Comparison of ENCODE assay signal across 9 cellular contexts in the genomic region with DNA sequence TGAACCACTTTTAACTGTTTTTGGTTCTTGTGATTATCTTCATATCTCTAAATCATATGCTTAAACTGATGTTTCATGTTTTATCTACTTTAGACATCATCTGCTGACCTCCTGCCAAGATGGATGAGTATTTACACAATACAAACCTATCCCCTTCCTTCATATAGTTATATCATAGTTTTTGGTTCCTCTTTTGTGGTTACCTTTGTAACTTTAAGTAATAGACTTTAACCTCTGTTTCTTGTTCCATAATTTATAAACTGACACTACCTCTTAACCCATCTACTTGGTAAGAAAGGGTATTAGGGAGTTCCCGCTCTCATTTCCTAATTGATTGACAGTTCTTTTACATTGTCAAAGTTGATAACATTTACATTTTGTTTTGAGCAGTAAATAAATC. TPM values are rescaled to one million over a fixed set of nuclear protein-coding genes. Genes with fewer than 3 reads are reported as not detected.
DNase-seq lines count a peak whose midpoint lies in the region; ATAC-seq and TF ChIP-seq lines count a peak whose summit lies in the region.
"Had no signal": no experiment of that assay in that cellular context is flagged by ENCODE, and none has a peak within 500 bp of the region (broad histone marks: within the 10 kb centered on the region; RNA-seq: fewer than 3 reads in every experiment).

No MANE protein-coding gene starts in this region.

- no peak for TF ChIP-seq CTCF in GM10266 (IDR thresholded peaks at IDR 0.05; ENCODE audit: control insufficient read depth, insufficient read depth, low read depth, missing control alignments)
- no peak for TF ChIP-seq CTCF in GM20000 (IDR thresholded peaks at IDR 0.05; ENCODE audit: extremely low read depth, missing control alignments)
- TF ChIP-seq CTCF in OCI-LY1 (IDR thresholded peaks at IDR 0.05; ENCODE audit: low read length): no peak
- TF ChIP-seq CTCF in progenitor cell of endocrine pancreas (IDR thresholded peaks at IDR 0.05; ENCODE audit: unreplicated experiment): no peak
- no peak for TF ChIP-seq CTCF in MCF 10A (IDR thresholded peaks at IDR 0.05; ENCODE audit: unreplicated experiment)

- peak; percentile 37 for DNase-seq in GM10266 (ENCODE audit: extremely low spot score)
- peak; percentile 41 for DNase-seq in GM20000 (ENCODE audit: low spot score)
- DNase-seq in progenitor cell of endocrine pancreas (ENCODE audit: low spot score, unreplicated experiment): no peak
- no peak for DNase-seq in NCI-H2081 treated with DMSO at 0.1 percent for 48 hours (lab: John Stamatoyannopoulos, UW)
- no peak for DNase-seq in MCF 10A (ENCODE audit: unreplicated experiment)
- DNase-seq in activated T-helper 2 cell treated with anti-CD3 and anti-CD28 coated beads, Interferon-gamma antibody, Interleukin-2, Interleukin-4, amounts not matched to agents 10 μg/mL and 5 μg/mL and 100 μg/mL, durations not matched to agents 14 hours and 24 hours and 36 hours (ENCODE audit: low spot score): no peak
- DNase-seq: CD4-positive, CD25-positive, alpha-beta regulatory T cell had no signal

- H3K27ac Mint-ChIP-seq in progenitor cell of endocrine pancreas (no peak overlapping the region), MCF 10A (ENCODE audit: low read depth, unreplicated experiment) (no peak overlapping the region)
- no peak overlapping the region for H3K27ac Mint-ChIP-seq in activated T-helper 2 cell treated with anti-CD3 and anti-CD28 coated beads, Interferon-gamma antibody, Interleukin-2, Interleukin-4, amounts not matched to agents 10 μg/mL and 5 μg/mL and 100 μg/mL, durations not matched to agents 14 hours and 24 hours and 36 hours

- no TSS peak for BruUV-seq in MCF 10A (replicated peaks; lab: Mats Ljungman, UMichigan)

- POLR2A ChIA-PET in MCF 10A (lab: Yijun Ruan, JAX): interaction anchor here (0.6 to 3.4 kb wide), 3 partner anchors 9 to 74 kb away, joined by 4 to 17 read pairs (median 7); a partner anchor contains a TSS

- CTCF ChIA-PET in MCF 10A (lab: Yijun Ruan, JAX): no interaction called here

- no peaks in the 10 kb centered on the region; the same call in 1 of the 2 replicates for H3F3A ChIP-seq in OCI-LY1 (ENCODE audit: insufficient read depth, low read length)

- peaks cover 74% of the 10 kb centered on the region for H3K79me2 ChIP-seq in OCI-LY1 (ENCODE audit: insufficient read depth, low read length)

- no peak overlapping the region for H3K4me3 ChIP-seq in OCI-LY1 (ENCODE audit: low read depth, low read length, poor library complexity, severe bottlenecking)

- H3K36me3 Mint-ChIP-seq in progenitor cell of endocrine pancreas (ENCODE audit: insufficient read depth) (peaks cover 9% of the 10 kb centered on the region), MCF 10A (ENCODE audit: insufficient read depth, unreplicated experiment) (peaks cover 27% of the 10 kb centered on the region)
- H3K36me3 Mint-ChIP-seq in activated T-helper 2 cell treated with anti-CD3 and anti-CD28 coated beads, Interferon-gamma antibody, Interleukin-2, Interleukin-4, amounts not matched to agents 10 μg/mL and 5 μg/mL and 100 μg/mL, durations not matched to agents 14 hours and 24 hours and 36 hours (ENCODE audit: low read depth): peaks cover 53% of the 10 kb centered on the region

- H3K27ac ChIP-seq in OCI-LY1 (ENCODE audit: low read depth, low read length, poor library complexity, severe bottlenecking): peak overlapping the region; percentile 57

- H4K20me1 ChIP-seq in OCI-LY1 (ENCODE audit: insufficient read depth, low read length): 0 out of 2 replicates have a peak, but pooled peaks cover 2% of the 10 kb centered on the region

- peak; percentile 100 for ATAC-seq in HG03066 (IDR thresholded peaks at IDR 0.05; ENCODE audit: low read depth, unreplicated experiment)

- peak overlapping the region; percentile 22; the same call in 1 of the 2 replicates for H3K4me2 ChIP-seq in OCI-LY1 (ENCODE audit: low read length)

- no peaks in the 10 kb centered on the region for H3K27me3 Mint-ChIP-seq in progenitor cell of endocrine pancreas
- no peaks in the 10 kb centered on the region for H3K27me3 Mint-ChIP-seq in MCF 10A (ENCODE audit: insufficient read depth, unreplicated experiment)
- no peaks in the 10 kb centered on the region for H3K27me3 Mint-ChIP-seq in activated T-helper 2 cell treated with anti-CD3 and anti-CD28 coated beads, Interferon-gamma antibody, Interleukin-2, Interleukin-4, amounts not matched to agents 10 μg/mL and 5 μg/mL and 100 μg/mL, durations not matched to agents 14 hours and 24 hours and 36 hours (ENCODE audit: low read depth)
- H3K27me3 Mint-ChIP-seq: CD4-positive, CD25-positive, alpha-beta regulatory T cell had no signal

- intact Hi-C loops in MCF 10A (cut with micrococcal nuclease): no loop called here
- intact Hi-C loops in activated T-helper 2 cell treated with anti-CD3 and anti-CD28 coated beads, Interferon-gamma antibody, Interleukin-2, Interleukin-4, amounts not matched to agents 10 μg/mL and 5 μg/mL and 100 μg/mL, durations not matched to agents 14 hours and 24 hours and 36 hours (cut with micrococcal nuclease): no loop called here

- H3K9me2 ChIP-seq in OCI-LY1 (ENCODE audit: low read depth, low read length): no peaks in the 10 kb centered on the region

- peaks cover 13% of the 10 kb centered on the region for H3K4me1 ChIP-seq in OCI-LY1 (ENCODE audit: insufficient read depth, low read length, severe bottlenecking)

- H3K27me3 ChIP-seq in OCI-LY1 (ENCODE audit: insufficient read depth, low read length): no peaks in the 10 kb centered on the region

- peaks cover 4% of the 10 kb centered on the region for H3K9me3 Mint-ChIP-seq in progenitor cell of endocrine pancreas (ENCODE audit: low read depth)
- H3K9me3 Mint-ChIP-seq in MCF 10A (ENCODE audit: unreplicated experiment): no peaks in the 10 kb centered on the region
- H3K9me3 Mint-ChIP-seq in activated T-helper 2 cell treated with anti-CD3 and anti-CD28 coated beads, Interferon-gamma antibody, Interleukin-2, Interleukin-4, amounts not matched to agents 10 μg/mL and 5 μg/mL and 100 μg/mL, durations not matched to agents 14 hours and 24 hours and 36 hours: peaks cover 7% of the 10 kb centered on the region

- H3K4me1 Mint-ChIP-seq in progenitor cell of endocrine pancreas (ENCODE audit: low read depth) (no peaks in the 10 kb centered on the region), MCF 10A (ENCODE audit: insufficient read depth, unreplicated experiment) (peaks cover 32% of the 10 kb centered on the region)
- peaks cover 12% of the 10 kb centered on the region for H3K4me1 Mint-ChIP-seq in activated T-helper 2 cell treated with anti-CD3 and anti-CD28 coated beads, Interferon-gamma antibody, Interleukin-2, Interleukin-4, amounts not matched to agents 10 μg/mL and 5 μg/mL and 100 μg/mL, durations not matched to agents 14 hours and 24 hours and 36 hours (ENCODE audit: low read depth)

- H3K9me3 ChIP-seq in OCI-LY1 (ENCODE audit: low read length): peaks cover 12% of the 10 kb centered on the region

- H2AFZ ChIP-seq in OCI-LY1 (ENCODE audit: low read length): no peak overlapping the region

- no peak overlapping the region for H3K4me3 Mint-ChIP-seq in progenitor cell of endocrine pancreas (ENCODE audit: low read depth)
- H3K4me3 Mint-ChIP-seq in MCF 10A (ENCODE audit: unreplicated experiment): no peak overlapping the region
- no peak overlapping the region for H3K4me3 Mint-ChIP-seq in activated T-helper 2 cell treated with anti-CD3 and anti-CD28 coated beads, Interferon-gamma antibody, Interleukin-2, Interleukin-4, amounts not matched to agents 10 μg/mL and 5 μg/mL and 100 μg/mL, durations not matched to agents 14 hours and 24 hours and 36 hours (ENCODE audit: low read depth)
- H3K4me3 Mint-ChIP-seq: CD4-positive, CD25-positive, alpha-beta regulatory T cell had no signal

- peaks cover 59% of the 10 kb centered on the region for H3K36me3 ChIP-seq in OCI-LY1 (ENCODE audit: insufficient read depth, low read length)

- no peak overlapping the region for H3K9ac ChIP-seq in OCI-LY1 (ENCODE audit: low read length)

RNA-seq across cellular contexts. Expression of a gene that starts 11.9 kb away (rescaled TPM):
- total RNA-seq in progenitor cell of endocrine pancreas (63.1 and 63.5 TPM in 2 replicates), MCF 10A (2022) (117 and 121 TPM in 2 replicates)
- total RNA-seq in activated T-helper 2 cell treated with anti-CD3 and anti-CD28 coated beads, Interferon-gamma antibody, Interleukin-2, Interleukin-4, amounts not matched to agents 10 μg/mL and 5 μg/mL and 100 μg/mL, durations not matched to agents 14 hours and 24 hours and 36 hours: 112 TPM in 2 replicates

RNA-seq across cellular contexts. Expression of a gene that starts 15.1 kb away (rescaled TPM):
- total RNA-seq in progenitor cell of endocrine pancreas (58.0 and 60.8 TPM in 2 replicates), MCF 10A (2022) (47.8 and 50.5 TPM in 2 replicates)
- 70.8 and 80.6 TPM in 2 replicates for total RNA-seq in activated T-helper 2 cell treated with anti-CD3 and anti-CD28 coated beads, Interferon-gamma antibody, Interleukin-2, Interleukin-4, amounts not matched to agents 10 μg/mL and 5 μg/mL and 100 μg/mL, durations not matched to agents 14 hours and 24 hours and 36 hours

RNA-seq across cellular contexts. Expression of a gene that starts 43.5 kb away (rescaled TPM):
- total RNA-seq in progenitor cell of endocrine pancreas (40.5 and 41.8 TPM in 2 replicates), MCF 10A (2022) (28.8 and 34.3 TPM in 2 replicates)
- 27.8 and 28.4 TPM in 2 replicates for total RNA-seq in activated T-helper 2 cell treated with anti-CD3 and anti-CD28 coated beads, Interferon-gamma antibody, Interleukin-2, Interleukin-4, amounts not matched to agents 10 μg/mL and 5 μg/mL and 100 μg/mL, durations not matched to agents 14 hours and 24 hours and 36 hours

Comparison
In these comparisons a context has a peak if more than half of its experiments do, and no peak if none do; other contexts are left out.
1. DNase-seq: peak in GM10266 (single experiment) and GM20000 (single experiment); none in progenitor cell of endocrine pancreas (single experiment), NCI-H2081 treated with DMSO at 0.1 percent for 48 hours (single experiment), MCF 10A (single experiment) and activated T-helper 2 cell treated with anti-CD3 and anti-CD28 coated beads, Interferon-gamma antibody, Interleukin-2, Interleukin-4, amounts not matched to agents 10 μg/mL and 5 μg/mL and 100 μg/mL, durations not matched to agents 14 hours and 24 hours and 36 hours (single experiment).